Comparison of ENCODE assay signal across 18 cellular contexts in the genomic region with DNA sequence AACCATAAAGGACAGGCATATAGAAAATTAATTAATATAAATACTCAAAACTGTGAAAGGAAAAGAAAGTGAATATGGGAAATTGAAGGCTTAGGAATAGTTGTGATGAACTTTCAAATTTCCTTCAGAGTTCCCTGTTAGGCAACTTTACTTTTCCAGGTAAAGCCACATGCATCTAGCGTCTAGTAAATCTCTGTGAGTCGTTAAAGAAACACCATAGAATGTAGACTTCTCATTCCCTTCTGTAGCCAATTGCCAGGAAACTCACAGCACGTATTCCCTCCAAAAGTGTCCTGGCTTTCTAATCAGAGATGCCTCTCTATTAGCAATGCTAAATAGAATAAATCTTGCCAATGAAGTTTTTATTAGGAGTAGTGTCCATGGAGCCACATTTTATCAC.
"Had no signal": no experiment of that assay in that cellular context is flagged by ENCODE, and none has a peak within 500 bp of the region (broad histone marks: within the 10 kb centered on the region; RNA-seq: fewer than 3 reads in every experiment).

No MANE protein-coding gene starts in this region.

- H3K27me3 ChIP-seq: heart right ventricle, tibial nerve, vagina had no signal

- H3K4me1 ChIP-seq: heart right ventricle, lower lobe of right lung, parathyroid adenoma, vagina had no signal

- H2AFZ ChIP-seq: parathyroid adenoma had no signal

- DNase-seq: activated CD4-positive, alpha-beta T cell treated with anti-CD3 and anti-CD28 coated beads, Interleukin-2, amount 50 U/mL, for 48 hours; activated naive CD4-positive, alpha-beta T cell treated with anti-CD3 and anti-CD28 coated beads, Interleukin-2, amount 50 U/mL, for 16 hours; activated T-cell treated with anti-CD3 and anti-CD28 coated beads, Interleukin-2, amount 50 U/mL, for 1 hour; effector CD8-positive, alpha-beta T cell; foreskin melanocyte; heart right ventricle; left colon; lower lobe of right lung; stimulated activated CD4-positive, alpha-beta T cell treated with anti-CD3 and anti-CD28 coated beads, Interleukin-15, amount 100 ng/mL, for 24 hours; stimulated activated CD4-positive, alpha-beta T cell treated with anti-CD3 and anti-CD28 coated beads, Interleukin-4, amount 100 ng/mL, for 4 hours; stimulated activated CD8-positive, alpha-beta memory T cell treated with anti-CD3 and anti-CD28 coated beads, Interleukin-4, amount 100 ng/mL, for 48 hours; stimulated activated naive CD4-positive, alpha-beta T cell treated with Interleukin-2 at 50 U/mL for 16 hours; substantia nigra; T-helper 17 cell; WERI-Rb-1 had no signal

- ATAC-seq: heart right ventricle, left colon, lower lobe of right lung, T-helper 17 cell had no signal

- H3K9me3 ChIP-seq: heart right ventricle, lower lobe of right lung, tibial nerve, vagina had no signal

- H3K27ac ChIP-seq: heart right ventricle, lower lobe of right lung, parathyroid adenoma, vagina, WERI-Rb-1 had no signal

- H3K36me3 ChIP-seq: heart right ventricle, lower lobe of right lung, tibial nerve, vagina, WERI-Rb-1 had no signal

- H3K9ac ChIP-seq: parathyroid adenoma had no signal

- H3K4me3 ChIP-seq: heart right ventricle, lower lobe of right lung, tibial nerve, vagina had no signal
